ENCODE assay signal across 30 cellular contexts in genomic region chrX:102739642-102740041, GRCh38. TPM values are rescaled to one million over a fixed set of nuclear protein-coding genes. Genes with fewer than 3 reads are reported as not detected.
DNase-seq lines count a peak whose midpoint lies in the region; ATAC-seq and TF ChIP-seq lines count a peak whose summit lies in the region.
"Had no signal": no experiment of that assay in that cellular context is flagged by ENCODE, and none has a peak within 500 bp of the region (broad histone marks: within the 10 kb centered on the region; RNA-seq: fewer than 3 reads in every experiment).

No MANE protein-coding gene starts in this region.

- no peaks in the 10 kb centered on the region for H3K36me3 Mint-ChIP-seq in activated naive CD4-positive, alpha-beta T cell treated with anti-CD3 and anti-CD28 coated beads, Interleukin-2, amount 50 U/mL, for 72 hours
- H3K36me3 Mint-ChIP-seq: brain, CD14-positive monocyte, natural killer cell had no signal

- no peaks in the 10 kb centered on the region for H3K9me3 Mint-ChIP-seq in activated naive CD4-positive, alpha-beta T cell treated with anti-CD3 and anti-CD28 coated beads, Interleukin-2, amount 50 U/mL, for 72 hours
- H3K9me3 Mint-ChIP-seq: activated CD8-positive, alpha-beta T cell treated with anti-CD3 and anti-CD28 coated beads for 36 hours; activated naive CD8-positive, alpha-beta T cell treated with anti-CD3 and anti-CD28 coated beads, Interleukin-2, amount 50 U/mL, for 24 hours; CD14-positive monocyte; HFFc6; natural killer cell; T-helper 1 cell treated with Interleukin-12 subunit alpha and Interleukin-12 subunit beta and Interleukin-4 antibody, amounts not matched to agents 30 μg/mL and 1 μg/mL, for 36 hours had no signal

- peak overlapping the region; percentile 19 for H3K27ac ChIP-seq in HEK293 (ENCODE audit: extremely low read depth, low read depth, low read length)
- H3K27ac ChIP-seq in SK-N-MC: peak overlapping the region; percentile 39; the same call in 1 of the 2 replicates
- no peak overlapping the region for H3K27ac ChIP-seq in breast epithelium
- H3K27ac ChIP-seq: gastroesophageal sphincter, ovary, Peyer's patch, right atrium auricular region, thoracic aorta, vagina had no signal

- H3K4me3 ChIP-seq in HEK293 (ENCODE audit: low read depth, low read length) (no peak overlapping the region), SK-N-MC (peak overlapping the region; percentile 47), breast epithelium (no peak overlapping the region)
- H3K4me3 ChIP-seq: gastroesophageal sphincter, ovary, Peyer's patch, right atrium auricular region, thoracic aorta, vagina had no signal

- H3K27ac Mint-ChIP-seq in activated naive CD4-positive, alpha-beta T cell treated with anti-CD3 and anti-CD28 coated beads, Interleukin-2, amount 50 U/mL, for 72 hours: no peak overlapping the region
- H3K27ac Mint-ChIP-seq: activated CD8-positive, alpha-beta T cell treated with anti-CD3 and anti-CD28 coated beads for 36 hours; activated naive CD8-positive, alpha-beta T cell treated with anti-CD3 and anti-CD28 coated beads, Interleukin-2, amount 50 U/mL, for 24 hours; brain; CD14-positive monocyte; HFFc6; natural killer cell; T-helper 1 cell treated with Interleukin-12 subunit alpha and Interleukin-12 subunit beta and Interleukin-4 antibody, amounts not matched to agents 30 μg/mL and 1 μg/mL, for 36 hours had no signal

- TF ChIP-seq POLR2A in breast epithelium (IDR thresholded peaks at IDR 0.05): no peak

- ATAC-seq in GM18907 (IDR thresholded peaks at IDR 0.05; ENCODE audit: unreplicated experiment): no peak
- ATAC-seq in activated naive CD4-positive, alpha-beta T cell treated with anti-CD3 and anti-CD28 coated beads, Interleukin-2, amount 50 U/mL, for 72 hours: no peak
- ATAC-seq: activated CD8-positive, alpha-beta T cell treated with anti-CD3 and anti-CD28 coated beads for 36 hours; activated naive CD8-positive, alpha-beta T cell treated with anti-CD3 and anti-CD28 coated beads, Interleukin-2, amount 50 U/mL, for 24 hours; gastroesophageal sphincter; left ventricle myocardium superior; natural killer cell had no signal

- CTCF ChIA-PET in HEK293 (lab: Yijun Ruan, JAX): no interaction called here

- POLR2A ChIA-PET in HEK293 (lab: Yijun Ruan, JAX): no interaction called here

- no peaks in the 10 kb centered on the region for H3K36me3 ChIP-seq in HEK293 (ENCODE audit: control insufficient read depth in 2 of 2, insufficient read depth in 1 of 2, low read length in 2 of 2)
- no peaks in the 10 kb centered on the region for H3K36me3 ChIP-seq in SK-N-MC (ENCODE audit: insufficient read depth, low read length)
- no peaks in the 10 kb centered on the region for H3K36me3 ChIP-seq in breast epithelium
- H3K36me3 ChIP-seq: gastroesophageal sphincter, ovary, Peyer's patch, right atrium auricular region, thoracic aorta, vagina had no signal

- intact Hi-C loops in breast epithelium (cut with DNase I; ENCODE audit: low total_unique reads): no loop called here

- H3K9me3 ChIP-seq in HEK293 (ENCODE audit: control insufficient read depth, insufficient read depth, low read depth, low read length) (no peaks in the 10 kb centered on the region), SK-N-MC (ENCODE audit: low read depth, low read length) (no peaks in the 10 kb centered on the region), breast epithelium (no peaks in the 10 kb centered on the region)
- H3K9me3 ChIP-seq: gastroesophageal sphincter, ovary, Peyer's patch, right atrium auricular region, thoracic aorta, vagina had no signal

- H3K9ac ChIP-seq in SK-N-MC (ENCODE audit: insufficient read length): no peak overlapping the region

- peaks cover 0 to 26% of the 10 kb centered on the region in 2 donors for H3K27me3 ChIP-seq in breast epithelium
- H3K27me3 ChIP-seq: gastroesophageal sphincter, ovary, Peyer's patch, right atrium auricular region, vagina had no signal

- TF ChIP-seq CTCF in HEK293 (tag by site-specific recombination; IDR thresholded peaks at IDR 0.05) (no peak), breast epithelium (IDR thresholded peaks at IDR 0.05) (no peak)

- DNase-seq in COR-L47 (lab: John Stamatoyannopoulos, UW) (peak; percentile 20), SK-N-MC (ENCODE audit: low read depth, low spot score) (peak; percentile 5), left kidney (ENCODE audit: low read depth, low spot score) (peak; percentile 21), breast epithelium (ENCODE audit: low spot score in 2 of 2) (no peak)
- no peak for DNase-seq in activated naive CD4-positive, alpha-beta T cell treated with anti-CD3 and anti-CD28 coated beads, Interleukin-2, amount 50 U/mL, for 72 hours (ENCODE audit: low spot score in 2 of 2)
- DNase-seq: activated CD4-positive, CD25-positive, alpha-beta regulatory T cell treated with anti-CD3 and anti-CD28 coated beads, Interleukin-2, amount 50 U/mL, for 72 hours; activated CD8-positive, alpha-beta T cell treated with anti-CD3 and anti-CD28 coated beads for 36 hours; activated effector memory CD4-positive, alpha-beta T cell treated with Interleukin-2 at 50 U/mL for 16 hours; activated naive CD8-positive, alpha-beta T cell treated with anti-CD3 and anti-CD28 coated beads, Interleukin-2, amount 50 U/mL, for 24 hours; cortex of kidney; HFFc6; hypothalamus; left ventricle myocardium superior; MM.1S; natural killer cell; NCI-H1417 treated with DMSO at 0.1 percent for 48 hours; ovary; Peyer's patch; stimulated activated CD4-positive, alpha-beta T cell treated with anti-CD3 and anti-CD28 coated beads, Interleukin-12 subunit alpha, Interleukin-12 subunit beta, amount 100 ng/mL, for 4 hours; stimulated activated CD4-positive, alpha-beta T cell treated with anti-CD3 and anti-CD28 coated beads, Interleukin-4, amount 100 ng/mL, for 4 hours; stimulated activated naive CD4-positive, alpha-beta T cell had no signal

- H3K4me1 ChIP-seq in HEK293 (ENCODE audit: control insufficient read depth, insufficient read depth, low read length) (peaks cover 8% of the 10 kb centered on the region; the same call in 1 of the 2 replicates), breast epithelium (no peaks in the 10 kb centered on the region)
- H3K4me1 ChIP-seq: gastroesophageal sphincter, Peyer's patch, right atrium auricular region, vagina had no signal

TF ChIP-seq in HEK293, 187 proteins besides CTCF, POLR2A, EP300 and RAD21 (continues in another document):
- TF ChIP-seq ZNF324 (tag by site-specific recombination; IDR thresholded peaks at IDR 0.05) (no peak), ZNF701 (tag by site-specific recombination; IDR thresholded peaks at IDR 0.05) (no peak), FEZF1 (tag by site-specific recombination; IDR thresholded peaks at IDR 0.05) (no peak; the same call in 1 of the 2 replicates), ZNF521 (tag by site-specific recombination; IDR thresholded peaks at IDR 0.05) (no peak), TRIM28 (IDR thresholded peaks at IDR 0.05; ENCODE audit: borderline replicate concordance, low read length) (peak; percentile 49; the same call in 1 of the 2 replicates), ZNF169 (tag by site-specific recombination; IDR thresholded peaks at IDR 0.05) (no peak), ZNF48 (tag by site-specific recombination; IDR thresholded peaks at IDR 0.05) (no peak), ZNF548 (tag by site-specific recombination; IDR thresholded peaks at IDR 0.05) (no peak), ZNF549 (tag by site-specific recombination; IDR thresholded peaks at IDR 0.05) (no peak), ZBTB7A (tag by site-specific recombination; IDR thresholded peaks at IDR 0.05; ENCODE audit: low read depth) (no peak), OSR2 (tag by site-specific recombination; IDR thresholded peaks at IDR 0.05) (peak; percentile 25; the same call in 1 of the 2 replicates), ZNF302 (tag by site-specific recombination; IDR thresholded peaks at IDR 0.05; ENCODE audit: low read depth) (no peak), ZIC2 (tag by site-specific recombination; IDR thresholded peaks at IDR 0.05) (0 out of 2 replicates have a peak, but pooled peaks have one; percentile 20), ZXDB (tag by site-specific recombination; IDR thresholded peaks at IDR 0.05) (no peak), ZNF211 (tag by site-specific recombination; IDR thresholded peaks at IDR 0.05; ENCODE audit: low read depth) (no peak), ZBTB44 (tag by site-specific recombination; IDR thresholded peaks at IDR 0.05) (no peak; the same call in none of the 2 replicates), ZNF398 (tag by site-specific recombination; IDR thresholded peaks at IDR 0.05) (no peak)

RNA-seq across cellular contexts. Expression of gene GPRASP3, which starts 19.1 kb away (rescaled TPM):
- 1 to 10 TPM; 1.8 to 4.3 (median 4.2) TPM for total RNA-seq in breast epithelium
- total RNA-seq in activated naive CD4-positive, alpha-beta T cell treated with anti-CD3 and anti-CD28 coated beads, Interleukin-2, amount 50 U/mL, for 72 hours: 1 to 10 TPM; 1.6 to 3.1 TPM

RNA-seq across cellular contexts. Expression of gene GPRASP2, which starts 27.4 kb away (rescaled TPM):
- 10 to 100 TPM in 2 of 3 donors, 1 to 10 TPM in 1; 8.0 to 16.2 (median 13.1) TPM for total RNA-seq in breast epithelium
- total RNA-seq in activated naive CD4-positive, alpha-beta T cell treated with anti-CD3 and anti-CD28 coated beads, Interleukin-2, amount 50 U/mL, for 72 hours: under 1 TPM; 0.46 to 0.78 TPM

Comparison
In these comparisons a context has a peak if more than half of its experiments do, and no peak if none do; other contexts are left out.
1. DNase-seq: peak in COR-L47 (single experiment), SK-N-MC (single experiment) and left kidney (single experiment); none in breast epithelium (0 of 2) and activated naive CD4-positive, alpha-beta T cell treated with anti-CD3 and anti-CD28 coated beads, Interleukin-2, amount 50 U/mL, for 72 hours (0 of 2).
2. H3K27ac ChIP-seq: peak in HEK293 (single experiment) and SK-N-MC (single experiment); none in breast epithelium (0 of 2).
3. RNA of gene GPRASP2, which starts 27.4 kb away (total RNA-seq): 8.0 to 16.2 TPM in breast epithelium; 0.46 to 0.78 TPM in activated naive CD4-positive, alpha-beta T cell treated with anti-CD3 and anti-CD28 coated beads, Interleukin-2, amount 50 U/mL, for 72 hours; every median in the first group is over 4 times any median in the second.